2 cellular contexts compared by ENCODE assay signal in genomic region chr1:193118194-193118593, GRCh38.
TF ChIP-seq lines count a peak whose summit lies in the region.

No MANE protein-coding gene starts in this region.

TF ChIP-seq in HCT116, 20 proteins besides CTCF, POLR2A, EP300 and RAD21:
- TF ChIP-seq ZNF274 (IDR thresholded peaks at IDR 0.05; ENCODE audit: low read depth, low read length) = no peak

TF ChIP-seq in K562, 482 proteins besides CTCF, POLR2A, EP300 and RAD21:
- TF ChIP-seq USF1 (CRISPR knock-in tag; IDR thresholded peaks at IDR 0.05) (no peak), DPF2 (IDR thresholded peaks at IDR 0.05) (peak; percentile 17; the same call in 1 of the 2 replicates), HLTF (IDR thresholded peaks at IDR 0.05) (no peak), EP400 (IDR thresholded peaks at IDR 0.05) (0 out of 2 replicates have a peak, but pooled peaks have one; percentile 16), CAMTA2 (CRISPR knock-in tag; conservative IDR thresholded peaks at IDR 0.05) (no peak), ZC3H4 (CRISPR knock-in tag; IDR thresholded peaks at IDR 0.05; ENCODE audit: borderline replicate concordance) (no peak), MEIS2 (IDR thresholded peaks at IDR 0.05; ENCODE audit: partially characterized antibody) (peak; percentile 92), ZNF740 (CRISPR knock-in tag; IDR thresholded peaks at IDR 0.05) (no peak), ZNF740 (tag; IDR thresholded peaks at IDR 0.05) (no peak), SMAD3 (CRISPR knock-in tag; conservative IDR thresholded peaks at IDR 0.05) (no peak), NCOA2 (IDR thresholded peaks at IDR 0.05; ENCODE audit: partially characterized antibody in 2 of 2) (no peak), TEAD4 (IDR thresholded peaks at IDR 0.05; ENCODE audit: low read length) (0 out of 2 replicates have a peak, but pooled peaks have one; percentile 23), TEAD4 (CRISPR knock-in tag; IDR thresholded peaks at IDR 0.05; ENCODE audit: borderline replicate concordance) (no peak), ARID3A (IDR thresholded peaks at IDR 0.05; ENCODE audit: borderline replicate concordance, low read depth, low read length) (peak; percentile 47; the same call in 1 of the 2 replicates), KDM1A (IDR thresholded peaks at IDR 0.05) (0 out of 4 replicates have a peak, but pooled peaks of 1 of the 2 experiments have one; percentile 48), MCM3 (IDR thresholded peaks at IDR 0.05) (no peak), FOXA3 (CRISPR knock-in tag; conservative IDR thresholded peaks at IDR 0.05 in 1 of 2, IDR thresholded peaks at IDR 0.05 in 1 of 2) (peak in 1 of 2 experiments; percentile 61; a peak in 2 of 4 replicates), RFX5 (IDR thresholded peaks at IDR 0.05; ENCODE audit: low read depth, low read length) (0 out of 2 replicates have a peak, but pooled peaks have one; percentile 9), ZNF140 (CRISPR knock-in tag; IDR thresholded peaks at IDR 0.05) (no peak), RB1 (IDR thresholded peaks at IDR 0.05; ENCODE audit: low read depth) (no peak), CEBPB (tag; IDR thresholded peaks at IDR 0.05) (peak; percentile 72), MAFG (tag; conservative IDR thresholded peaks at IDR 0.05) (no peak), PBX2 (CRISPR knock-in tag; IDR thresholded peaks at IDR 0.05; ENCODE audit: low read depth) (no peak), PBX2 (tag; conservative IDR thresholded peaks at IDR 0.05; ENCODE audit: low read depth) (peak; percentile 86), ZNF77 (CRISPR knock-in tag; IDR thresholded peaks at IDR 0.05) (no peak), POLR2H (tag; IDR thresholded peaks at IDR 0.05; ENCODE audit: low read depth) (0 out of 2 replicates have a peak, but pooled peaks have one; percentile 42), ZNF785 (CRISPR knock-in tag; IDR thresholded peaks at IDR 0.05) (no peak), REST (CRISPR knock-in tag; IDR thresholded peaks at IDR 0.05; ENCODE audit: low read depth) (no peak), CBFA2T3 (IDR thresholded peaks at IDR 0.05) (0 out of 2 replicates have a peak, but pooled peaks have one; percentile 11), FOXA1 (IDR thresholded peaks at IDR 0.05; ENCODE audit: borderline replicate concordance) (no peak)
- TF ChIP-seq, protein P1, sequence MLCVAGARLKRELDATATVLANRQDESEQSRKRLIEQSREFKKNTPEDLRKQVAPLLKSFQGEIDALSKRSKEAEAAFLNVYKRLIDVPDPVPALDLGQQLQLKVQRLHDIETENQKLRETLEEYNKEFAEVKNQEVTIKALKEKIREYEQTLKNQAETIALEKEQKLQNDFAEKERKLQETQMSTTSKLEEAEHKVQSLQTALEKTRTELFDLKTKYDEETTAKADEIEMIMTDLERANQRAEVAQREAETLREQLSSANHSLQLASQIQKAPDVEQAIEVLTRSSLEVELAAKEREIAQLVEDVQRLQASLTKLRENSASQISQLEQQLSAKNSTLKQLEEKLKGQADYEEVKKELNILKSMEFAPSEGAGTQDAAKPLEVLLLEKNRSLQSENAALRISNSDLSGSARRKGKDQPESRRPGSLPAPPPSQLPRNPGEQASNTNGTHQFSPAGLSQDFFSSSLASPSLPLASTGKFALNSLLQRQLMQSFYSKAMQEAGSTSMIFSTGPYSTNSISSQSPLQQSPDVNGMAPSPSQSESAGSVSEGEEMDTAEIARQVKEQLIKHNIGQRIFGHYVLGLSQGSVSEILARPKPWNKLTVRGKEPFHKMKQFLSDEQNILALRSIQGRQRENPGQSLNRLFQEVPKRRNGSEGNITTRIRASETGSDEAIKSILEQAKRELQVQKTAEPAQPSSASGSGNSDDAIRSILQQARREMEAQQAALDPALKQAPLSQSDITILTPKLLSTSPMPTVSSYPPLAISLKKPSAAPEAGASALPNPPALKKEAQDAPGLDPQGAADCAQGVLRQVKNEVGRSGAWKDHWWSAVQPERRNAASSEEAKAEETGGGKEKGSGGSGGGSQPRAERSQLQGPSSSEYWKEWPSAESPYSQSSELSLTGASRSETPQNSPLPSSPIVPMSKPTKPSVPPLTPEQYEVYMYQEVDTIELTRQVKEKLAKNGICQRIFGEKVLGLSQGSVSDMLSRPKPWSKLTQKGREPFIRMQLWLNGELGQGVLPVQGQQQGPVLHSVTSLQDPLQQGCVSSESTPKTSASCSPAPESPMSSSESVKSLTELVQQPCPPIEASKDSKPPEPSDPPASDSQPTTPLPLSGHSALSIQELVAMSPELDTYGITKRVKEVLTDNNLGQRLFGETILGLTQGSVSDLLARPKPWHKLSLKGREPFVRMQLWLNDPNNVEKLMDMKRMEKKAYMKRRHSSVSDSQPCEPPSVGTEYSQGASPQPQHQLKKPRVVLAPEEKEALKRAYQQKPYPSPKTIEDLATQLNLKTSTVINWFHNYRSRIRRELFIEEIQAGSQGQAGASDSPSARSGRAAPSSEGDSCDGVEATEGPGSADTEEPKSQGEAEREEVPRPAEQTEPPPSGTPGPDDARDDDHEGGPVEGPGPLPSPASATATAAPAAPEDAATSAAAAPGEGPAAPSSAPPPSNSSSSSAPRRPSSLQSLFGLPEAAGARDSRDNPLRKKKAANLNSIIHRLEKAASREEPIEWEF (CRISPR knock-in tag; IDR thresholded peaks at IDR 0.05) = 0 out of 2 replicates have a peak, but pooled peaks have one; percentile 17
- TF ChIP-seq, protein P2, sequence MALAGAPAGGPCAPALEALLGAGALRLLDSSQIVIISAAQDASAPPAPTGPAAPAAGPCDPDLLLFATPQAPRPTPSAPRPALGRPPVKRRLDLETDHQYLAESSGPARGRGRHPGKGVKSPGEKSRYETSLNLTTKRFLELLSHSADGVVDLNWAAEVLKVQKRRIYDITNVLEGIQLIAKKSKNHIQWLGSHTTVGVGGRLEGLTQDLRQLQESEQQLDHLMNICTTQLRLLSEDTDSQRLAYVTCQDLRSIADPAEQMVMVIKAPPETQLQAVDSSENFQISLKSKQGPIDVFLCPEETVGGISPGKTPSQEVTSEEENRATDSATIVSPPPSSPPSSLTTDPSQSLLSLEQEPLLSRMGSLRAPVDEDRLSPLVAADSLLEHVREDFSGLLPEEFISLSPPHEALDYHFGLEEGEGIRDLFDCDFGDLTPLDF (CRISPR knock-in tag; IDR thresholded peaks at IDR 0.05) = no peak
- TF ChIP-seq, protein P3, sequence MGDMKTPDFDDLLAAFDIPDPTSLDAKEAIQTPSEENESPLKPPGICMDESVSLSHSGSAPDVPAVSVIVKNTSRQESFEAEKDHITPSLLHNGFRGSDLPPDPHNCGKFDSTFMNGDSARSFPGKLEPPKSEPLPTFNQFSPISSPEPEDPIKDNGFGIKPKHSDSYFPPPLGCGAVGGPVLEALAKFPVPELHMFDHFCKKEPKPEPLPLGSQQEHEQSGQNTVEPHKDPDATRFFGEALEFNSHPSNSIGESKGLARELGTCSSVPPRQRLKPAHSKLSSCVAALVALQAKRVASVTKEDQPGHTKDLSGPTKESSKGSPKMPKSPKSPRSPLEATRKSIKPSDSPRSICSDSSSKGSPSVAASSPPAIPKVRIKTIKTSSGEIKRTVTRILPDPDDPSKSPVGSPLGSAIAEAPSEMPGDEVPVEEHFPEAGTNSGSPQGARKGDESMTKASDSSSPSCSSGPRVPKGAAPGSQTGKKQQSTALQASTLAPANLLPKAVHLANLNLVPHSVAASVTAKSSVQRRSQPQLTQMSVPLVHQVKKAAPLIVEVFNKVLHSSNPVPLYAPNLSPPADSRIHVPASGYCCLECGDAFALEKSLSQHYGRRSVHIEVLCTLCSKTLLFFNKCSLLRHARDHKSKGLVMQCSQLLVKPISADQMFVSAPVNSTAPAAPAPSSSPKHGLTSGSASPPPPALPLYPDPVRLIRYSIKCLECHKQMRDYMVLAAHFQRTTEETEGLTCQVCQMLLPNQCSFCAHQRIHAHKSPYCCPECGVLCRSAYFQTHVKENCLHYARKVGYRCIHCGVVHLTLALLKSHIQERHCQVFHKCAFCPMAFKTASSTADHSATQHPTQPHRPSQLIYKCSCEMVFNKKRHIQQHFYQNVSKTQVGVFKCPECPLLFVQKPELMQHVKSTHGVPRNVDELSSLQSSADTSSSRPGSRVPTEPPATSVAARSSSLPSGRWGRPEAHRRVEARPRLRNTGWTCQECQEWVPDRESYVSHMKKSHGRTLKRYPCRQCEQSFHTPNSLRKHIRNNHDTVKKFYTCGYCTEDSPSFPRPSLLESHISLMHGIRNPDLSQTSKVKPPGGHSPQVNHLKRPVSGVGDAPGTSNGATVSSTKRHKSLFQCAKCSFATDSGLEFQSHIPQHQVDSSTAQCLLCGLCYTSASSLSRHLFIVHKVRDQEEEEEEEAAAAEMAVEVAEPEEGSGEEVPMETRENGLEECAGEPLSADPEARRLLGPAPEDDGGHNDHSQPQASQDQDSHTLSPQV (IDR thresholded peaks at IDR 0.05) = peak; percentile 20; the same call in 1 of the 2 replicates
- TF ChIP-seq, protein P4, sequence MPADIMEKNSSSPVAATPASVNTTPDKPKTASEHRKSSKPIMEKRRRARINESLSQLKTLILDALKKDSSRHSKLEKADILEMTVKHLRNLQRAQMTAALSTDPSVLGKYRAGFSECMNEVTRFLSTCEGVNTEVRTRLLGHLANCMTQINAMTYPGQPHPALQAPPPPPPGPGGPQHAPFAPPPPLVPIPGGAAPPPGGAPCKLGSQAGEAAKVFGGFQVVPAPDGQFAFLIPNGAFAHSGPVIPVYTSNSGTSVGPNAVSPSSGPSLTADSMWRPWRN (IDR thresholded peaks at IDR 0.05; ENCODE audit: low read depth) = 0 out of 2 replicates have a peak, but pooled peaks have one; percentile 36
TF ChIP-seq in K562: peak in this region for 15.
